ENCODE assay signal across 8 cellular contexts in genomic region chr20:4014031-4014474, GRCh38. TPM values are rescaled to one million over a fixed set of nuclear protein-coding genes. Genes with fewer than 3 reads are reported as not detected.
A peak's percentile ranks its signal among the peaks of the same experiment; 100 is the strongest.
DNase-seq lines count a peak whose midpoint lies in the region; ATAC-seq and TF ChIP-seq lines count a peak whose summit lies in the region.

No MANE protein-coding gene starts in this region.

- H3K4me1 Mint-ChIP-seq in activated T-cell treated with anti-CD3 and anti-CD28 coated beads, Interleukin-2, amount 50 U/mL, for 4 hours (ENCODE audit: low read depth) = peaks cover 37% of the 10 kb centered on the region

- H3K9me3 Mint-ChIP-seq in activated T-cell treated with anti-CD3 and anti-CD28 coated beads, Interleukin-2, amount 50 U/mL, for 4 hours = no peaks in the 10 kb centered on the region

- H3K36me3 Mint-ChIP-seq in activated T-cell treated with anti-CD3 and anti-CD28 coated beads, Interleukin-2, amount 50 U/mL, for 4 hours (ENCODE audit: insufficient read depth) = peaks cover 4% of the 10 kb centered on the region

- TF ChIP-seq POLR2A in Peyer's patch (IDR thresholded peaks at IDR 0.05) = no peak

- H3K27ac ChIP-seq in Peyer's patch (peak overlapping the region in 3 of 4 donors; percentile 12 to 87 (median 22)), substantia nigra (ENCODE audit: low read depth, low read length, poor library complexity, severe bottlenecking) (peak overlapping the region; percentile 82)

- H3K27me3 Mint-ChIP-seq in activated T-cell treated with anti-CD3 and anti-CD28 coated beads, Interleukin-2, amount 50 U/mL, for 4 hours (ENCODE audit: low read depth) = no peaks in the 10 kb centered on the region

- ATAC-seq in activated T-cell treated with anti-CD3 and anti-CD28 coated beads, Interleukin-2, amount 50 U/mL, for 4 hours = no peak
- ATAC-seq in left lobe of liver (peak; percentile 65), HG02884 (IDR thresholded peaks at IDR 0.05; ENCODE audit: unreplicated experiment) (no peak)

- DNase-seq in activated T-cell treated with anti-CD3 and anti-CD28 coated beads, Interleukin-2, amount 50 U/mL, for 4 hours = no peak
- DNase-seq in activated T-cell treated with anti-CD3 and anti-CD28 coated beads, Interleukin-2, amount 50 U/mL, for 48 hours = no peak
- DNase-seq in LNCaP clone FGC (ENCODE audit: low read depth) (peak; percentile 98), Peyer's patch (peak in 1 of 3 donors; percentile 68), cerebellum (ENCODE audit: low spot score) (peak; percentile 78), left lobe of liver (ENCODE audit: low spot score) (no peak), substantia nigra (lab: John Stamatoyannopoulos, UW) (peak in 13 of 49 donors; percentile 6 to 56 (median 19))

- TF ChIP-seq CTCF in LNCaP clone FGC (IDR thresholded peaks at IDR 0.05; ENCODE audit: control insufficient read depth, extremely low read depth, insufficient read depth) (peak; percentile 84), Peyer's patch (IDR thresholded peaks at IDR 0.05) (peak in 4 of 6 experiments; percentile 39 to 94 (median 82))

- H3K27me3 ChIP-seq in Peyer's patch = no peaks in the 10 kb centered on the region

- H3K36me3 ChIP-seq in Peyer's patch = no peaks in the 10 kb centered on the region

- H3K4me3 Mint-ChIP-seq in activated T-cell treated with anti-CD3 and anti-CD28 coated beads, Interleukin-2, amount 50 U/mL, for 4 hours = peak overlapping the region; percentile 73

- H3K4me3 ChIP-seq in LNCaP clone FGC (ENCODE audit: low read depth, low read length) (peak overlapping the region; percentile 88), Peyer's patch (peak overlapping the region in 2 of 4 donors; percentile 74 to 90)

- H3K9me3 ChIP-seq in Peyer's patch = no peaks in the 10 kb centered on the region

- H3K4me1 ChIP-seq in Peyer's patch = peaks cover 0 to 8% (median 4%) of the 10 kb centered on the region in 4 donors

RNA-seq across cellular contexts. Expression of gene RNF24, which starts 1.3 kb away (rescaled TPM):
- total RNA-seq in activated T-cell treated with anti-CD3 and anti-CD28 coated beads, Interleukin-2, amount 50 U/mL, for 4 hours = 1 to 10 TPM; 5.2 to 7.3 (median 7.2) TPM
- 1 to 10 TPM; 4.5 to 6.0 (median 5.7) TPM for total RNA-seq in Peyer's patch
- total RNA-seq in cerebellum = 19.3 TPM
- 1.4 TPM for total RNA-seq in left lobe of liver

Comparison
In these comparisons a context has a peak if more than half of its experiments do, and no peak if none do; other contexts are left out.
1. DNase-seq: peak in LNCaP clone FGC (single experiment) and cerebellum (single experiment); none in activated T-cell treated with anti-CD3 and anti-CD28 coated beads, Interleukin-2, amount 50 U/mL, for 4 hours (single experiment), activated T-cell treated with anti-CD3 and anti-CD28 coated beads, Interleukin-2, amount 50 U/mL, for 48 hours (0 of 2) and left lobe of liver (single experiment).